In genomic region chrX:41530082-41530481, GRCh38 we compare ENCODE assay signal across 34 cellular contexts.
"Had no signal": no experiment of that assay in that cellular context is flagged by ENCODE, and none has a peak within 500 bp of the region (broad histone marks: within the 10 kb centered on the region; RNA-seq: fewer than 3 reads in every experiment).

No MANE protein-coding gene starts in this region.

- DNase-seq: activated CD4-positive, alpha-beta memory T cell treated with anti-CD3 and anti-CD28 coated beads, Interleukin-2, amount 10 ng/mL, durations not matched to agents 7 days and 5 days; activated CD4-positive, alpha-beta T cell treated with anti-CD3 and anti-CD28 coated beads for 1 hour; activated CD4-positive, alpha-beta T cell treated with anti-CD3 and anti-CD28 coated beads for 4 hours; activated CD4-positive, alpha-beta T cell treated with anti-CD3 and anti-CD28 coated beads, Interleukin-2, amount 10 ng/mL, durations not matched to agents 7 days and 5 days; activated CD4-positive, alpha-beta T cell treated with anti-CD3 and anti-CD28 coated beads, Interleukin-2, amount 50 U/mL, for 4 hours; activated CD8-positive, alpha-beta memory T cell treated with anti-CD3 and anti-CD28 coated beads, Interleukin-2, amount 50 U/mL, for 48 hours; activated effector memory CD4-positive, alpha-beta T cell treated with anti-CD3 and anti-CD28 coated beads, Interleukin-2, amount 50 U/mL, for 16 hours; activated naive CD4-positive, alpha-beta T cell treated with anti-CD3 and anti-CD28 coated beads for 36 hours; activated naive CD8-positive, alpha-beta T cell treated with anti-CD3 and anti-CD28 coated beads, Interleukin-2, amount 10 ng/mL, durations not matched to agents 7 days and 5 days; activated T-cell treated with anti-CD3 and anti-CD28 coated beads for 4 hours; activated T-cell treated with anti-CD3 and anti-CD28 coated beads, Interleukin-2, amount 50 U/mL, for 24 hours; amniotic stem cell; anterior cingulate cortex; body of pancreas; central memory CD4-positive, alpha-beta T cell; cerebellar nuclear complex; colonic mucosa; effector CD8-positive, alpha-beta T cell; esophagus squamous epithelium; foreskin melanocyte; heart right ventricle; T-helper 1 cell; T-helper 2 cell had no signal

- H2AFZ ChIP-seq: hepatocyte had no signal

- H3K9me3 Mint-ChIP-seq: activated CD4-positive, alpha-beta memory T cell treated with anti-CD3 and anti-CD28 coated beads, Interleukin-2, amount 10 ng/mL, durations not matched to agents 7 days and 5 days; activated CD4-positive, alpha-beta T cell treated with anti-CD3 and anti-CD28 coated beads, Interleukin-2, amount 10 ng/mL, durations not matched to agents 7 days and 5 days; activated naive CD4-positive, alpha-beta T cell treated with anti-CD3 and anti-CD28 coated beads for 36 hours; activated naive CD4-positive, alpha-beta T cell treated with anti-CD3 and anti-CD28 coated beads, Interleukin-2, amount 50 U/mL, for 72 hours; activated naive CD8-positive, alpha-beta T cell treated with anti-CD3 and anti-CD28 coated beads, Interleukin-2, amount 10 ng/mL, durations not matched to agents 7 days and 5 days; activated T-cell treated with anti-CD3 and anti-CD28 coated beads, Interleukin-2, amount 50 U/mL, for 24 hours; activated T-helper 1 cell treated with anti-CD3 and anti-CD28 coated beads, Interleukin-12 subunit alpha, Interleukin-12 subunit beta, Interleukin-2, Interleukin-4 antibody, amounts not matched to agents 30 ng/mL and 10 ng/mL and 1 ng/mL, durations not matched to agents 14 hours and 24 hours and 36 hours; activated T-helper 2 cell treated with anti-CD3 and anti-CD28 coated beads, Interferon-gamma antibody, Interleukin-2, Interleukin-4, amounts not matched to agents 10 μg/mL and 5 μg/mL and 100 μg/mL, durations not matched to agents 14 hours and 24 hours and 36 hours; WTC11 had no signal

- H3K4me3 Mint-ChIP-seq: activated CD4-positive, alpha-beta memory T cell treated with anti-CD3 and anti-CD28 coated beads, Interleukin-2, amount 10 ng/mL, durations not matched to agents 7 days and 5 days; activated CD4-positive, alpha-beta T cell treated with anti-CD3 and anti-CD28 coated beads, Interleukin-2, amount 10 ng/mL, durations not matched to agents 7 days and 5 days; activated naive CD4-positive, alpha-beta T cell treated with anti-CD3 and anti-CD28 coated beads for 36 hours; activated naive CD8-positive, alpha-beta T cell treated with anti-CD3 and anti-CD28 coated beads, Interleukin-2, amount 10 ng/mL, durations not matched to agents 7 days and 5 days; activated T-cell treated with anti-CD3 and anti-CD28 coated beads, Interleukin-2, amount 50 U/mL, for 24 hours; activated T-helper 1 cell treated with anti-CD3 and anti-CD28 coated beads, Interleukin-12 subunit alpha, Interleukin-12 subunit beta, Interleukin-2, Interleukin-4 antibody, amounts not matched to agents 30 ng/mL and 10 ng/mL and 1 ng/mL, durations not matched to agents 14 hours and 24 hours and 36 hours; WTC11 had no signal

- ATAC-seq: activated naive CD4-positive, alpha-beta T cell treated with anti-CD3 and anti-CD28 coated beads, Interleukin-2, amount 50 U/mL, for 72 hours; body of pancreas; gastroesophageal sphincter; heart right ventricle; WTC11 had no signal

- H3K27me3 Mint-ChIP-seq: activated CD4-positive, alpha-beta memory T cell treated with anti-CD3 and anti-CD28 coated beads, Interleukin-2, amount 10 ng/mL, durations not matched to agents 7 days and 5 days; activated CD4-positive, alpha-beta T cell treated with anti-CD3 and anti-CD28 coated beads, Interleukin-2, amount 10 ng/mL, durations not matched to agents 7 days and 5 days; activated naive CD8-positive, alpha-beta T cell treated with anti-CD3 and anti-CD28 coated beads, Interleukin-2, amount 10 ng/mL, durations not matched to agents 7 days and 5 days had no signal

- H3K27ac Mint-ChIP-seq: activated CD4-positive, alpha-beta memory T cell treated with anti-CD3 and anti-CD28 coated beads, Interleukin-2, amount 10 ng/mL, durations not matched to agents 7 days and 5 days; activated CD4-positive, alpha-beta T cell treated with anti-CD3 and anti-CD28 coated beads, Interleukin-2, amount 10 ng/mL, durations not matched to agents 7 days and 5 days; activated naive CD4-positive, alpha-beta T cell treated with anti-CD3 and anti-CD28 coated beads for 36 hours; activated naive CD8-positive, alpha-beta T cell treated with anti-CD3 and anti-CD28 coated beads, Interleukin-2, amount 10 ng/mL, durations not matched to agents 7 days and 5 days; activated T-cell treated with anti-CD3 and anti-CD28 coated beads, Interleukin-2, amount 50 U/mL, for 24 hours; activated T-helper 1 cell treated with anti-CD3 and anti-CD28 coated beads, Interleukin-12 subunit alpha, Interleukin-12 subunit beta, Interleukin-2, Interleukin-4 antibody, amounts not matched to agents 30 ng/mL and 10 ng/mL and 1 ng/mL, durations not matched to agents 14 hours and 24 hours and 36 hours; activated T-helper 2 cell treated with anti-CD3 and anti-CD28 coated beads, Interferon-gamma antibody, Interleukin-2, Interleukin-4, amounts not matched to agents 10 μg/mL and 5 μg/mL and 100 μg/mL, durations not matched to agents 14 hours and 24 hours and 36 hours; WTC11 had no signal

- H3K27me3 ChIP-seq: body of pancreas, cardiac muscle cell, colonic mucosa, esophagus squamous epithelium, gastroesophageal sphincter, hepatocyte had no signal

- H3K4me2 ChIP-seq: hepatocyte had no signal

- H3K9me3 ChIP-seq: body of pancreas, colonic mucosa, esophagus squamous epithelium, gastroesophageal sphincter, heart right ventricle had no signal

- H3K79me2 ChIP-seq: hepatocyte had no signal

- H3K27ac ChIP-seq: body of pancreas, cardiac muscle cell, colonic mucosa, epithelial cell of prostate, esophagus squamous epithelium, gastroesophageal sphincter, heart right ventricle, hepatocyte, VCaP had no signal

- H3K4me3 ChIP-seq: body of pancreas, cardiac muscle cell, colonic mucosa, esophagus squamous epithelium, gastroesophageal sphincter, heart right ventricle, hepatocyte had no signal

- FAIRE-seq: endometrium, endothelial cell of umbilical vein had no signal

- H3K36me3 ChIP-seq: colonic mucosa had no signal

- H3K4me1 ChIP-seq: body of pancreas, colonic mucosa, esophagus squamous epithelium, gastroesophageal sphincter, heart right ventricle had no signal
